ENCODE assay signal across 8 cellular contexts in genomic region chrX:24149346-24150050, GRCh38. TPM values are rescaled to one million over a fixed set of nuclear protein-coding genes. Genes with fewer than 3 reads are reported as not detected.
DNase-seq lines count a peak whose midpoint lies in the region; ATAC-seq and TF ChIP-seq lines count a peak whose summit lies in the region.

TSS of gene ZFX (plus strand) at chrX:24149729. CDS start at chrX:24172743, 23,014 bp downstream.

- ATAC-seq in GM21447 (IDR thresholded peaks at IDR 0.05; ENCODE audit: unreplicated experiment): peak; percentile 36

- CTCF ChIA-PET in mammary epithelial cell (lab: Charles Lee; ENCODE audit: low non-redundant PET): no interaction called here

- H3K4me1 ChIP-seq in HUES64 (ENCODE audit: insufficient read depth, low read length) (peaks cover 32% of the 10 kb centered on the region), mammary epithelial cell (ENCODE audit: insufficient read depth, low read length) (peaks cover 52% of the 10 kb centered on the region)

- H3K9me3 ChIP-seq in HUES64 (ENCODE audit: insufficient read depth, low read depth, low read length) (no peaks in the 10 kb centered on the region), mammary epithelial cell (replicated peaks; ENCODE audit: insufficient read depth, low read length) (no peaks in the 10 kb centered on the region)

- in situ Hi-C loops in mammary epithelial cell (cut with MboI; ENCODE audit: low sequenced_read_pairs in 2 of 2): no loop called here

- H3K9ac ChIP-seq in HUES64 (ENCODE audit: low read depth, low read length): peak within 1 kb of the TSS; percentile 94
- H3K9ac ChIP-seq in mammary epithelial cell (ENCODE audit: insufficient read depth, low read length): peak within 1 kb of the TSS; percentile 87

- peak within 1 kb of the TSS; percentile 72 for H2AFZ ChIP-seq in mammary epithelial cell (ENCODE audit: low read depth, low read length)

- dilution Hi-C loops in mammary epithelial cell (cut with HindIII; ENCODE audit: low sequenced_read_pairs): no loop called here

- H3K79me2 ChIP-seq in mammary epithelial cell (ENCODE audit: insufficient read depth, low read length): peaks cover 45% of the 10 kb centered on the region

- H4K20me1 ChIP-seq in mammary epithelial cell (ENCODE audit: insufficient read depth, low read length): no peaks in the 10 kb centered on the region

- peak; percentile 54 for DNase-seq in Daoy (ENCODE audit: low read depth)
- DNase-seq in mammary epithelial cell: peak; percentile 67
- peak; percentile 71 for DNase-seq in iris pigment epithelial cell (ENCODE audit: low read depth)
- DNase-seq in stimulated activated CD4-positive, alpha-beta T cell treated with anti-CD3 and anti-CD28 coated beads, Interleukin-12 subunit alpha, Interleukin-12 subunit beta, amount 100 ng/mL, for 4 hours: peak; percentile 54
- no peak for DNase-seq in OCI-M2 (lab: John Stamatoyannopoulos, UW; ENCODE audit: unreplicated experiment)

- intact Hi-C loops in mammary epithelial cell (cut with micrococcal nuclease): loop anchor here (1.0 to 5.0 kb wide), 4 partner anchors 69 to 242 kb away; partner anchors contain the start of genes APOO, CXorf58 and EIF2S3

- peak within 1 kb of the TSS; percentile 87 for H3K4me2 ChIP-seq in mammary epithelial cell (ENCODE audit: insufficient read depth, low read depth, low read length)

- under 1% methylated on average over 101 of the region's 105 CpGs for WGBS in HUES64
- WGBS in mammary epithelial cell (ENCODE audit: low coverage, missing lambda C conversion rate): no CpG with 5 or more reads among the region's 105 CpGs

- no TSS peak for BruUV-seq in mammary epithelial cell (replicated peaks; lab: Mats Ljungman, UMichigan)

- H3K36me3 ChIP-seq in HUES64 (ENCODE audit: insufficient read depth, low read length): peaks cover 8% of the 10 kb centered on the region
- no peaks in the 10 kb centered on the region for H3K36me3 ChIP-seq in mammary epithelial cell (ENCODE audit: insufficient read depth, low read length)

- H3K27ac ChIP-seq in HUES64 (ENCODE audit: low read depth, low read length) (peak within 1 kb of the TSS; percentile 98), VCaP (peak within 1 kb of the TSS; percentile 99), mammary epithelial cell (ENCODE audit: insufficient read depth, low read depth, low read length) (peak within 1 kb of the TSS; percentile 82)

- peak within 1 kb of the TSS; percentile 91 for H3K4me3 ChIP-seq in HUES64 (ENCODE audit: low read length)
- peak within 1 kb of the TSS; percentile 86 to 98 (median 97) for H3K4me3 ChIP-seq in mammary epithelial cell (replicated peaks in 1 of 3; ENCODE audit: insufficient read depth in 1 of 3, low read depth in 2 of 3, low read length in 3 of 3)

- no peaks in the 10 kb centered on the region for H3K27me3 ChIP-seq in HUES64 (ENCODE audit: insufficient read depth, low read length)
- H3K27me3 ChIP-seq in mammary epithelial cell (ENCODE audit: insufficient read depth, low read length): no peaks in the 10 kb centered on the region

- no peak for TF ChIP-seq CTCF in VCaP (conservative IDR thresholded peaks at IDR 0.05)
- TF ChIP-seq CTCF in mammary epithelial cell (conservative IDR thresholded peaks at IDR 0.05 in 1 of 2, IDR thresholded peaks at IDR 0.05 in 1 of 2; ENCODE audit: extremely low read depth in 1 of 2, insufficient read depth in 1 of 2, low read depth in 1 of 2, low read length in 2 of 2): peak in 1 of 2 donors; percentile 11

RNA-seq across cellular contexts. Expression of gene ZFX, which starts in this region (rescaled TPM):
- 12.3 and 17.4 TPM in 2 replicates for total RNA-seq in Daoy (2014; rRNA removed; shearing (Covaris generic))
- 12.6 TPM for polyA plus RNA-seq in HUES64 (2013, experiment 1 of 2)
- polyA plus RNA-seq in HUES64 (2013, experiment 2 of 2): 13.4 TPM
- total RNA-seq in mammary epithelial cell: 10 to 100 TPM; 51.0 to 55.2 TPM
- polyA plus RNA-seq in mammary epithelial cell: 23.5 TPM
- 59.2 TPM for polyA minus RNA-seq in mammary epithelial cell
